In genomic region chr1:195591917-195592672, GRCh38 we compare ENCODE assay signal across 16 cellular contexts.
DNase-seq lines count a peak whose midpoint lies in the region; ATAC-seq and TF ChIP-seq lines count a peak whose summit lies in the region.
"Had no signal": no experiment of that assay in that cellular context is flagged by ENCODE, and none has a peak within 500 bp of the region (broad histone marks: within the 10 kb centered on the region; RNA-seq: fewer than 3 reads in every experiment).

No MANE protein-coding gene starts in this region.

- H3K9ac ChIP-seq in GM23248 = peak overlapping the region; percentile 56

- peak overlapping the region; percentile 71 for H3K4me2 ChIP-seq in GM23248 (ENCODE audit: unreplicated experiment)

- no peak overlapping the region for H2AFZ ChIP-seq in GM23248

- ATAC-seq in gastroesophageal sphincter = no peak
- ATAC-seq: right cardiac atrium, Right ventricle myocardium inferior had no signal

- H3F3A ChIP-seq in GM23248 (ENCODE audit: insufficient read depth) = peaks cover 24% of the 10 kb centered on the region

- peaks cover 19% of the 10 kb centered on the region for H3K4me1 ChIP-seq in GM23248 (ENCODE audit: insufficient read depth)
- no peaks in the 10 kb centered on the region for H3K4me1 ChIP-seq in gastroesophageal sphincter
- H3K4me1 ChIP-seq: vagina had no signal

- DNase-seq in GM23248 (peak; percentile 89), NCI-H69 (lab: John Stamatoyannopoulos, UW) (peak; percentile 91), epithelial cell of esophagus (ENCODE audit: low read depth) (peak; percentile 92), retinal pigment epithelial cell (ENCODE audit: low read depth) (peak; percentile 61), RPMI8226 (no peak), T-helper 1 cell (no peak), cerebellar nuclear complex (lab: John Stamatoyannopoulos, UW) (no peak)
- DNase-seq: activated CD4-positive, alpha-beta T cell treated with anti-CD3 and anti-CD28 coated beads for 1 hour; activated effector memory CD4-positive, alpha-beta T cell treated with Interleukin-2 at 50 U/mL for 16 hours; DND-41; midbrain; NCI-H187 treated with DMSO at 0.1 percent for 48 hours; right cardiac atrium had no signal

- TF ChIP-seq EP300 in gastroesophageal sphincter (IDR thresholded peaks at IDR 0.05) = no peak

- H3K27me3 ChIP-seq in GM23248 (replicated peaks; ENCODE audit: insufficient read depth) = no peaks in the 10 kb centered on the region
- no peaks in the 10 kb centered on the region for H3K27me3 ChIP-seq in gastroesophageal sphincter
- H3K27me3 ChIP-seq: vagina had no signal

- no peak for TF ChIP-seq POLR2A in gastroesophageal sphincter (IDR thresholded peaks at IDR 0.05)

- no peaks in the 10 kb centered on the region for H4K20me1 ChIP-seq in GM23248 (ENCODE audit: insufficient read depth)

- TF ChIP-seq CTCF in epithelial cell of esophagus (IDR thresholded peaks at IDR 0.05; ENCODE audit: insufficient read depth, low read depth, low read length, missing control alignments) (no peak), retinal pigment epithelial cell (conservative IDR thresholded peaks at IDR 0.05; ENCODE audit: low read depth, low read length) (no peak), gastroesophageal sphincter (IDR thresholded peaks at IDR 0.05) (no peak)

- H3K27ac ChIP-seq in GM23248 (peak overlapping the region; percentile 86), gastroesophageal sphincter (no peak overlapping the region)
- H3K27ac ChIP-seq: vagina had no signal

- H3K9me2 ChIP-seq in GM23248 (ENCODE audit: insufficient read depth) = no peaks in the 10 kb centered on the region

- H3K36me3 ChIP-seq in GM23248 (ENCODE audit: low read depth) (no peaks in the 10 kb centered on the region), gastroesophageal sphincter (no peaks in the 10 kb centered on the region)
- H3K36me3 ChIP-seq: vagina had no signal

- H3K9me3 ChIP-seq in GM23248 (ENCODE audit: low read depth) (no peaks in the 10 kb centered on the region), gastroesophageal sphincter (no peaks in the 10 kb centered on the region)
- H3K9me3 ChIP-seq: vagina had no signal

- in situ Hi-C loops in GM23248 (cut with MboI) = no loop called here

- 1% methylated on average over 3 of the region's 3 CpGs for WGBS in GM23248 (ENCODE audit: low coverage in 1 of 2, low lambda C conversion rate in 2 of 2, missing lambda C conversion rate in 2 of 2), 2 experiments
- WGBS in gastroesophageal sphincter (ENCODE audit: low coverage in 1 of 2), 2 donors = 46 to 54% methylated on average over 3 of the region's 3 CpGs

- H3K4me3 ChIP-seq in GM23248 (peak overlapping the region; percentile 51), epithelial cell of esophagus (ENCODE audit: low read length) (no peak overlapping the region), retinal pigment epithelial cell (ENCODE audit: low read length) (no peak overlapping the region), gastroesophageal sphincter (no peak overlapping the region)
- H3K4me3 ChIP-seq: vagina had no signal

- no peaks in the 10 kb centered on the region for H3K79me2 ChIP-seq in GM23248 (ENCODE audit: insufficient read depth)

Comparison
In these comparisons a context has a peak if more than half of its experiments do, and no peak if none do; other contexts are left out.
1. DNase-seq: peak in GM23248 (single experiment), NCI-H69 (single experiment), epithelial cell of esophagus (single experiment) and retinal pigment epithelial cell (single experiment); none in RPMI8226 (single experiment), T-helper 1 cell (0 of 5) and cerebellar nuclear complex (0 of 2).